ENCODE assay signal across 17 cellular contexts in the genomic region with DNA sequence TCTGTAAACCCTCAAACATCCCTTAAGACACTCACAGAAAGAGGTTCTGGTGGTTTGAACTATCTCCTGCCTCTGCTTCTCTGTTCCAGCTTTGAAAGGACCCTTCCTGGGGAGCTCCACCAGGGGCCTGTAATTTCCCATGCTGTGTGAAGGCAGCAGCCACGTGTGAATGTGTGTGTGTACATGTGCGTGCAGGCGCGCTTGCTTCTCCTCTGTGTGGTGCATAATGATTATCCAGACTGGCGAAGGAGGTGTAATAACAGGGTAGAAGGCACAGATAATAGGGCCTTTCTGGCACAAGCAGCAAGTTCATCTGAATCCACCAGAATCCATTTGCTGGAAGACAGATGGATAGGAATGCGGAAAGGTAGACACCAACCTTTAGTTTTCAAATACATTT.
"Had no signal": no experiment of that assay in that cellular context is flagged by ENCODE, and none has a peak within 500 bp of the region (broad histone marks: within the 10 kb centered on the region; RNA-seq: fewer than 3 reads in every experiment).

No MANE protein-coding gene starts in this region.

- DNase-seq: Kasumi-1; MM.1S; NCI-H1092 treated with DMSO at 0.1 percent for 48 hours; NCI-H146; NCI-H1694 treated with DMSO at 0.1 percent for 48 hours; NCI-H1930; NCI-H2171 treated with DMSO at 0.1 percent for 48 hours; NCI-H226; NCI-H446; NCI-H510A; NCI-H526; NCI-H748 treated with DMSO at 0.1 percent for 48 hours; NK-92 treated with Interleukin-12 subunit alpha and Interleukin-12 subunit beta, amount 100 ng/mL, for 24 hours; PC-3; SHP77 treated with DMSO at 0.1 percent for 48 hours; SJCRH30; T-helper 1 cell had no signal
